8 cellular contexts compared by ENCODE assay signal in the genomic region with DNA sequence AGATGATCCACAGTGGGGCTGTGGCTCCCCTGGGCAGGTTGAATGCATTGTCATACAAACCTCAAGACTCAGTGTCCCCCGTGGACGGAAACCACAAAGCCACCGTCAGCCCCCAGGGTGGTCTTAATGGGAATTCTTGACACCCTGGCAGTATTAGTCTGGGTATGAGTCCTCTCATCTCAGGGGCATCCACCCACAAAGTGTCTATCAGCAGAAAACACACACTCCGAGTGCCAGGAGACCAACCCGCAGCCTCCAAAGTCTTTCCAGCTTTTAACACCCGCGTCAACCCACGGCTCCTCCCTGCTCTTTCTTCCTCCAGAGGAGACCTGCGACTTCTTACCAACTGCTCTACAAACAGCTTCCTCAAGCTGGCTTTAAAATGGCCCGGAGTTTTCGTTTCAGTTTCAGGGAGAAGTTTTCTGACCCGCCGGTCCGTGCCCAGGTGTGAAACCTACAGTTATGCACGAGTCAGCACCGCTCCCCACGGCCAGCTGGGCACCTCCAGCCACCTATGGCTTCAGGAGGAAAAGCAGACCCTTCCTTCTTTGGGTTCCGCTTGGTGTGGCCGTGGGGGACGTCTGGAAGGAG. TPM values are rescaled to one million over a fixed set of nuclear protein-coding genes. Genes with fewer than 3 reads are reported as not detected.
DNase-seq lines count a peak whose midpoint lies in the region; ATAC-seq and TF ChIP-seq lines count a peak whose summit lies in the region.

No MANE protein-coding gene starts in this region.

- DNase-seq in RPMI8226 (peak; percentile 96), right atrium auricular region (ENCODE audit: low spot score) (peak; percentile 57), NCI-H2081 treated with DMSO at 0.1 percent for 48 hours (lab: John Stamatoyannopoulos, UW) (no peak), H7 (no peak), prostate gland (ENCODE audit: low spot score) (no peak)
- no peak for DNase-seq in stimulated activated CD4-positive, alpha-beta T cell treated with anti-CD3 and anti-CD28 coated beads, Interleukin-4, amount 100 ng/mL, for 1 hour

- H3K27me3 ChIP-seq in right atrium auricular region (peaks cover 0 to 4% of the 10 kb centered on the region in 2 donors), H7 (ENCODE audit: control insufficient read depth, insufficient read depth, low read length) (no peaks in the 10 kb centered on the region), prostate gland (replicated peaks; ENCODE audit: insufficient read depth) (no peaks in the 10 kb centered on the region)

- H3K27ac ChIP-seq in right atrium auricular region (no peak overlapping the region), prostate gland (no peak overlapping the region)

- H3K9me3 ChIP-seq in right atrium auricular region (no peaks in the 10 kb centered on the region), prostate gland (no peaks in the 10 kb centered on the region)

- peak; percentile 37 for ATAC-seq in GM18861 (IDR thresholded peaks at IDR 0.05; ENCODE audit: unreplicated experiment)
- peak; percentile 53 for ATAC-seq in HG02642 (IDR thresholded peaks at IDR 0.05; ENCODE audit: poor library complexity, unreplicated experiment)

- no peak for TF ChIP-seq CTCF in right atrium auricular region (IDR thresholded peaks at IDR 0.05)
- no peak for TF ChIP-seq CTCF in prostate gland (IDR thresholded peaks at IDR 0.05)

- WGBS in prostate gland = 50% methylated on average over 18 of the region's 20 CpGs

- intact Hi-C loops in prostate gland (cut with DNase I) = no loop called here

- H3K4me3 ChIP-seq in right atrium auricular region = peak overlapping the region in 1 of 2 donors; percentile 5
- no peak overlapping the region for H3K4me3 ChIP-seq in H7 (ENCODE audit: insufficient read depth, low read depth, low read length)
- H3K4me3 ChIP-seq in prostate gland = no peak overlapping the region

- H3K4me1 ChIP-seq in right atrium auricular region = peaks cover 0 to 6% of the 10 kb centered on the region in 2 donors
- no peaks in the 10 kb centered on the region for H3K4me1 ChIP-seq in prostate gland (replicated peaks)

- no peak for TF ChIP-seq POLR2A in prostate gland (IDR thresholded peaks at IDR 0.05)

- H3K36me3 ChIP-seq in right atrium auricular region = no peaks in the 10 kb centered on the region
- H3K36me3 ChIP-seq in H7 (replicated peaks; ENCODE audit: control insufficient read depth, insufficient read depth, low read length) = no peaks in the 10 kb centered on the region
- no peaks in the 10 kb centered on the region for H3K36me3 ChIP-seq in prostate gland

RNA-seq across cellular contexts. Expression of a gene that starts 14.4 kb away (rescaled TPM):
- total RNA-seq in right atrium auricular region (10 to 100 TPM; 20.1 to 31.9 TPM), prostate gland (10 to 100 TPM; 43.1 to 44.2 TPM)
- total RNA-seq in H7 (2014; rRNA removed; shearing (Covaris generic)) = 36.5 and 37.0 TPM in 2 replicates

Comparison
In these comparisons a context has a peak if more than half of its experiments do, and no peak if none do; other contexts are left out.
1. DNase-seq: peak in RPMI8226 (single experiment) and right atrium auricular region (single experiment); none in NCI-H2081 treated with DMSO at 0.1 percent for 48 hours (single experiment), H7 (single experiment), prostate gland (single experiment) and stimulated activated CD4-positive, alpha-beta T cell treated with anti-CD3 and anti-CD28 coated beads, Interleukin-4, amount 100 ng/mL, for 1 hour (single experiment).